Comparison of ENCODE assay signal across 13 cellular contexts in the genomic region with DNA sequence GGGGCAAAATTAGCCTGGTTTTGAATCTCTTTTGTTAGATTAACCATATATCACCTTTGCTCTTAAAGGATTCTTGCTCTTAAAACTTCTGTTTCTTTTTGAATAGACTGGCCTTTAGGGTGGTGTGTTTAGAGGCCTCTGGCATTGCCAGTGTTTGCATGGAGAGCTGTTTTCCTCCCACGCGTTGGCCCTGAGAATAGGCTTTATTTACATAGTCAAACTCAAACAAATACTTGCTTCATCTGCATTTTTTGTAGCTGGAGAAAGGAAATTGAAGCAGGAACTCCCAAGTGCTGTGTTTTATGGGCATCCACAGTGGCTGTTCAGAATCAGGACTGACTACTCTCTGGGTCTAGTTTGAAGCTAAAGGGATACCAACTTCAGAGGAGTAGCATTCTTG. TPM values are rescaled to one million over a fixed set of nuclear protein-coding genes. Genes with fewer than 3 reads are reported as not detected.
A peak's percentile ranks its signal among the peaks of the same experiment; 100 is the strongest.
DNase-seq lines count a peak whose midpoint lies in the region; ATAC-seq and TF ChIP-seq lines count a peak whose summit lies in the region.
"Had no signal": no experiment of that assay in that cellular context is flagged by ENCODE, and none has a peak within 500 bp of the region (broad histone marks: within the 10 kb centered on the region; RNA-seq: fewer than 3 reads in every experiment).

No MANE protein-coding gene starts in this region.

- no peak overlapping the region for H2AFZ ChIP-seq in mammary epithelial cell (ENCODE audit: low read depth, low read length)

- H3K4me2 ChIP-seq in mammary epithelial cell (ENCODE audit: insufficient read depth, low read depth, low read length) = no peak overlapping the region

- H3K9ac ChIP-seq in mammary epithelial cell (ENCODE audit: insufficient read depth, low read length) = no peak overlapping the region

- H3K27ac ChIP-seq in mammary epithelial cell (ENCODE audit: insufficient read depth, low read depth, low read length) = no peak overlapping the region
- H3K27ac ChIP-seq: sigmoid colon, vagina had no signal

- in situ Hi-C loops in mammary epithelial cell (cut with MboI; ENCODE audit: low sequenced_read_pairs in 2 of 2) = no loop called here

- H3K4me1 ChIP-seq in mammary epithelial cell (ENCODE audit: insufficient read depth, low read length) = peaks cover 4% of the 10 kb centered on the region
- H3K4me1 ChIP-seq: vagina had no signal

- H3K27me3 ChIP-seq in mammary epithelial cell (ENCODE audit: insufficient read depth, low read length) = peaks cover 13% of the 10 kb centered on the region
- H3K27me3 ChIP-seq: vagina had no signal

- H3K27ac Mint-ChIP-seq in MCF 10A (ENCODE audit: low read depth, unreplicated experiment) (no peak overlapping the region), WTC11 (peak overlapping the region; percentile 84)
- H3K27ac Mint-ChIP-seq in activated T-helper 1 cell treated with anti-CD3 and anti-CD28 coated beads, Interleukin-12 subunit alpha, Interleukin-12 subunit beta, Interleukin-2, Interleukin-4 antibody, amounts not matched to agents 30 ng/mL and 10 ng/mL and 1 ng/mL, durations not matched to agents 14 hours and 24 hours and 36 hours = no peak overlapping the region
- H3K27ac Mint-ChIP-seq: activated T-cell treated with anti-CD3 and anti-CD28 coated beads, Interleukin-2, amount 50 U/mL, for 24 hours had no signal

- WGBS in mammary epithelial cell (ENCODE audit: low coverage, missing lambda C conversion rate) = 63% methylated on average over 2 of the region's 2 CpGs
- 25 to 27% methylated on average over 2 of the region's 2 CpGs for WGBS in lower leg skin, 2 donors

- H3K4me3 Mint-ChIP-seq in MCF 10A (ENCODE audit: unreplicated experiment) (no peak overlapping the region), WTC11 (peak overlapping the region; percentile 86)
- H3K4me3 Mint-ChIP-seq in activated T-helper 1 cell treated with anti-CD3 and anti-CD28 coated beads, Interleukin-12 subunit alpha, Interleukin-12 subunit beta, Interleukin-2, Interleukin-4 antibody, amounts not matched to agents 30 ng/mL and 10 ng/mL and 1 ng/mL, durations not matched to agents 14 hours and 24 hours and 36 hours = no peak overlapping the region
- H3K4me3 Mint-ChIP-seq: activated T-cell treated with anti-CD3 and anti-CD28 coated beads, Interleukin-2, amount 50 U/mL, for 24 hours had no signal

- H3K4me3 ChIP-seq in mammary epithelial cell (replicated peaks in 1 of 3; ENCODE audit: insufficient read depth in 1 of 3, low read depth in 2 of 3, low read length in 3 of 3) (no peak overlapping the region), lower leg skin (ENCODE audit: low read depth, poor library complexity, severe bottlenecking) (no peak overlapping the region)
- H3K4me3 ChIP-seq: sigmoid colon, vagina had no signal

- no peaks in the 10 kb centered on the region for H3K9me3 ChIP-seq in mammary epithelial cell (replicated peaks; ENCODE audit: insufficient read depth, low read length)
- H3K9me3 ChIP-seq: sigmoid colon, vagina had no signal

- BruUV-seq in MCF 10A (replicated peaks; lab: Mats Ljungman, UMichigan) (no TSS peak), mammary epithelial cell (replicated peaks; lab: Mats Ljungman, UMichigan) (no TSS peak)

- intact Hi-C loops in MCF 10A (cut with micrococcal nuclease) (no loop called here), mammary epithelial cell (cut with micrococcal nuclease) (loop anchor here (10.0 kb wide), 1 partner anchor 324 kb away; the partner anchor contains the start of gene TBL1X), lower leg skin (cut with DNase I; ENCODE audit: low total_unique reads) (no loop called here)
- intact Hi-C loops in activated T-helper 1 cell treated with anti-CD3 and anti-CD28 coated beads, Interleukin-12 subunit alpha, Interleukin-12 subunit beta, Interleukin-2, Interleukin-4 antibody, amounts not matched to agents 30 ng/mL and 10 ng/mL and 1 ng/mL, durations not matched to agents 14 hours and 24 hours and 36 hours (cut with micrococcal nuclease) = no loop called here

- no peaks in the 10 kb centered on the region for H4K20me1 ChIP-seq in mammary epithelial cell (ENCODE audit: insufficient read depth, low read length)

- no peaks in the 10 kb centered on the region for H3K36me3 ChIP-seq in mammary epithelial cell (ENCODE audit: insufficient read depth, low read length)
- H3K36me3 ChIP-seq: sigmoid colon, vagina had no signal

- H3K9me3 Mint-ChIP-seq in MCF 10A (ENCODE audit: unreplicated experiment) (no peaks in the 10 kb centered on the region), WTC11 (no peaks in the 10 kb centered on the region)
- no peaks in the 10 kb centered on the region for H3K9me3 Mint-ChIP-seq in activated T-helper 1 cell treated with anti-CD3 and anti-CD28 coated beads, Interleukin-12 subunit alpha, Interleukin-12 subunit beta, Interleukin-2, Interleukin-4 antibody, amounts not matched to agents 30 ng/mL and 10 ng/mL and 1 ng/mL, durations not matched to agents 14 hours and 24 hours and 36 hours
- H3K9me3 Mint-ChIP-seq: activated T-cell treated with anti-CD3 and anti-CD28 coated beads, Interleukin-2, amount 50 U/mL, for 24 hours had no signal

- no peaks in the 10 kb centered on the region for H3K79me2 ChIP-seq in mammary epithelial cell (ENCODE audit: insufficient read depth, low read length)

- H3K27me3 Mint-ChIP-seq in MCF 10A (ENCODE audit: insufficient read depth, unreplicated experiment) (no peaks in the 10 kb centered on the region), WTC11 (ENCODE audit: low read depth) (0 out of 2 replicates have a peak, but pooled peaks cover 5% of the 10 kb centered on the region)
- peaks cover 23% of the 10 kb centered on the region for H3K27me3 Mint-ChIP-seq in activated T-helper 1 cell treated with anti-CD3 and anti-CD28 coated beads, Interleukin-12 subunit alpha, Interleukin-12 subunit beta, Interleukin-2, Interleukin-4 antibody, amounts not matched to agents 30 ng/mL and 10 ng/mL and 1 ng/mL, durations not matched to agents 14 hours and 24 hours and 36 hours (ENCODE audit: insufficient read depth)

- DNase-seq in MCF 10A (ENCODE audit: unreplicated experiment) = peak; percentile 53
- DNase-seq in mammary epithelial cell = no peak
- DNase-seq in WTC11 (ENCODE audit: low spot score) = no peak
- peak; percentile 59 for DNase-seq in left kidney (ENCODE audit: low read depth, low spot score)
- DNase-seq in GM20000 (ENCODE audit: low spot score) = no peak
- DNase-seq in lower leg skin (ENCODE audit: low spot score in 2 of 2) = no peak
- no peak for DNase-seq in activated T-helper 1 cell treated with anti-CD3 and anti-CD28 coated beads, Interleukin-12 subunit alpha, Interleukin-12 subunit beta, Interleukin-2, Interleukin-4 antibody, amounts not matched to agents 30 ng/mL and 10 ng/mL and 1 ng/mL, durations not matched to agents 14 hours and 24 hours and 36 hours (ENCODE audit: low spot score)
- DNase-seq in stimulated activated CD4-positive, alpha-beta T cell treated with anti-CD3 and anti-CD28 coated beads, Interleukin-2, amount 100 ng/mL, for 24 hours = no peak
- DNase-seq: activated T-cell treated with anti-CD3 and anti-CD28 coated beads, Interleukin-2, amount 50 U/mL, for 24 hours; midbrain; NCI-H1092 treated with DMSO at 0.1 percent for 48 hours; sigmoid colon had no signal

- H3K4me1 Mint-ChIP-seq in MCF 10A (ENCODE audit: insufficient read depth, unreplicated experiment) = no peaks in the 10 kb centered on the region
- H3K4me1 Mint-ChIP-seq in WTC11 = peaks cover 42% of the 10 kb centered on the region
- no peaks in the 10 kb centered on the region for H3K4me1 Mint-ChIP-seq in activated T-helper 1 cell treated with anti-CD3 and anti-CD28 coated beads, Interleukin-12 subunit alpha, Interleukin-12 subunit beta, Interleukin-2, Interleukin-4 antibody, amounts not matched to agents 30 ng/mL and 10 ng/mL and 1 ng/mL, durations not matched to agents 14 hours and 24 hours and 36 hours (ENCODE audit: low read depth)

- no peak for ATAC-seq in WTC11

- dilution Hi-C loops in mammary epithelial cell (cut with HindIII; ENCODE audit: low sequenced_read_pairs) = no loop called here

- TF ChIP-seq CTCF in MCF 10A (IDR thresholded peaks at IDR 0.05; ENCODE audit: unreplicated experiment) (no peak), mammary epithelial cell (conservative IDR thresholded peaks at IDR 0.05 in 1 of 2, IDR thresholded peaks at IDR 0.05 in 1 of 2; ENCODE audit: extremely low read depth in 1 of 2, insufficient read depth in 1 of 2, low read depth in 1 of 2, low read length in 2 of 2) (no peak), WTC11 (IDR thresholded peaks at IDR 0.05) (no peak), GM20000 (IDR thresholded peaks at IDR 0.05; ENCODE audit: extremely low read depth, missing control alignments) (no peak), lower leg skin (IDR thresholded peaks at IDR 0.05) (no peak)

- POLR2A ChIA-PET in MCF 10A (lab: Yijun Ruan, JAX) (interaction anchor here (0.5 kb wide), 1 partner anchor 10 kb away, joined by 3 read pairs; no protein-coding TSS in a partner anchor), WTC11 (lab: Charles Lee) (no interaction called here)

- TF ChIP-seq POLR2A in lower leg skin (IDR thresholded peaks at IDR 0.05) = no peak

- H3K36me3 Mint-ChIP-seq in MCF 10A (ENCODE audit: insufficient read depth, unreplicated experiment) (no peaks in the 10 kb centered on the region), WTC11 (0 out of 2 replicates have a peak, but pooled peaks cover 2% of the 10 kb centered on the region)
- no peaks in the 10 kb centered on the region for H3K36me3 Mint-ChIP-seq in activated T-helper 1 cell treated with anti-CD3 and anti-CD28 coated beads, Interleukin-12 subunit alpha, Interleukin-12 subunit beta, Interleukin-2, Interleukin-4 antibody, amounts not matched to agents 30 ng/mL and 10 ng/mL and 1 ng/mL, durations not matched to agents 14 hours and 24 hours and 36 hours (ENCODE audit: low read depth)

- CTCF ChIA-PET in MCF 10A (lab: Yijun Ruan, JAX) (no interaction called here), mammary epithelial cell (lab: Charles Lee; ENCODE audit: low non-redundant PET) (no interaction called here), WTC11 (lab: Charles Lee) (interaction anchor here (1.6 kb wide), 1 partner anchor 88 kb away, joined by 6 read pairs; no protein-coding TSS in a partner anchor)

RNA-seq across cellular contexts. Expression of gene SHROOM2, which starts 2.7 kb away (rescaled TPM):
- total RNA-seq in MCF 10A (2022) (1.2 and 2.2 TPM in 2 replicates), mammary epithelial cell (10 to 100 TPM in 1 of 2 donors, 1 to 10 TPM in 1; 9.7 to 12.0 TPM), WTC11 (2021) (12.3 to 14.8 TPM (median 12.3 TPM) in 3 replicates), lower leg skin (1 to 10 TPM; 7.4 to 9.6 (median 8.6) TPM)
- polyA plus RNA-seq in mammary epithelial cell = 8.7 TPM
- polyA minus RNA-seq in mammary epithelial cell = 13.8 TPM
- not detected in 2 replicates for total RNA-seq in activated T-helper 1 cell treated with anti-CD3 and anti-CD28 coated beads, Interleukin-12 subunit alpha, Interleukin-12 subunit beta, Interleukin-2, Interleukin-4 antibody, amounts not matched to agents 30 ng/mL and 10 ng/mL and 1 ng/mL, durations not matched to agents 14 hours and 24 hours and 36 hours

RNA-seq across cellular contexts. Expression of gene GPR143, which starts 23.3 kb away (rescaled TPM):
- total RNA-seq in MCF 10A (2022) = 0.77 and 0.93 TPM in 2 replicates
- not detected for total RNA-seq in mammary epithelial cell
- not detected for polyA plus RNA-seq in mammary epithelial cell
- polyA minus RNA-seq in mammary epithelial cell = not detected
- 11.7 to 18.3 TPM (median 14.0 TPM) in 3 replicates for total RNA-seq in WTC11 (2021)
- 1 to 10 TPM; 2.2 to 4.4 (median 3.6) TPM for total RNA-seq in lower leg skin
- total RNA-seq in activated T-helper 1 cell treated with anti-CD3 and anti-CD28 coated beads, Interleukin-12 subunit alpha, Interleukin-12 subunit beta, Interleukin-2, Interleukin-4 antibody, amounts not matched to agents 30 ng/mL and 10 ng/mL and 1 ng/mL, durations not matched to agents 14 hours and 24 hours and 36 hours = not detected in 2 replicates
- total RNA-seq: sigmoid colon, vagina had no signal

Comparison
In these comparisons a context has a peak if more than half of its experiments do, and no peak if none do; other contexts are left out.
1. DNase-seq: peak in MCF 10A (single experiment) and left kidney (single experiment); none in mammary epithelial cell (single experiment), WTC11 (single experiment), GM20000 (single experiment), lower leg skin (0 of 2), activated T-helper 1 cell treated with anti-CD3 and anti-CD28 coated beads, Interleukin-12 subunit alpha, Interleukin-12 subunit beta, Interleukin-2, Interleukin-4 antibody, amounts not matched to agents 30 ng/mL and 10 ng/mL and 1 ng/mL, durations not matched to agents 14 hours and 24 hours and 36 hours (single experiment) and stimulated activated CD4-positive, alpha-beta T cell treated with anti-CD3 and anti-CD28 coated beads, Interleukin-2, amount 100 ng/mL, for 24 hours (0 of 2).